20 cellular contexts compared by ENCODE assay signal in genomic region chrX:50108264-50108663, GRCh38.
A peak's percentile ranks its signal among the peaks of the same experiment; 100 is the strongest.
DNase-seq lines count a peak whose midpoint lies in the region; ATAC-seq, FAIRE-seq and TF ChIP-seq lines count a peak whose summit lies in the region.
"Had no signal": no experiment of that assay in that cellular context is flagged by ENCODE, and none has a peak within 500 bp of the region (broad histone marks: within the 10 kb centered on the region; RNA-seq: fewer than 3 reads in every experiment).

No MANE protein-coding gene starts in this region.

- H3K4me3 ChIP-seq in astrocyte (ENCODE audit: insufficient read depth, low read depth, low read length) (no peak overlapping the region), mucosa of descending colon (no peak overlapping the region), tibial artery (no peak overlapping the region)
- H3K4me3 ChIP-seq: A549, GM12878, MG63, SJSA1 had no signal

- H3K27me3 Mint-ChIP-seq in Calu3 (ENCODE audit: unreplicated experiment) (no peaks in the 10 kb centered on the region), astrocyte (ENCODE audit: low read depth, unreplicated experiment) (no peaks in the 10 kb centered on the region)

- H3K4me1 ChIP-seq in astrocyte (ENCODE audit: insufficient read depth, low read length) (no peaks in the 10 kb centered on the region), mucosa of descending colon (ENCODE audit: low read depth) (peaks cover 3% of the 10 kb centered on the region), tibial artery (no peaks in the 10 kb centered on the region)
- H3K4me1 ChIP-seq: A549, SJSA1 had no signal

- no TSS peak for BruUV-seq in Calu3 (replicated peaks; lab: Mats Ljungman, UMichigan)

- H3K27ac ChIP-seq in astrocyte (ENCODE audit: low read depth, low read length) (no peak overlapping the region), tibial artery (no peak overlapping the region)
- H3K27ac ChIP-seq: A549, SJSA1 had no signal

- no peak overlapping the region for H3K9ac ChIP-seq in astrocyte (ENCODE audit: low read length)

- no peaks in the 10 kb centered on the region for H3K9me3 ChIP-seq in astrocyte (ENCODE audit: insufficient read depth, low read depth, low read length)
- H3K9me3 ChIP-seq in mucosa of descending colon = no peaks in the 10 kb centered on the region
- no peaks in the 10 kb centered on the region for H3K9me3 ChIP-seq in tibial artery
- H3K9me3 ChIP-seq: A549, BE2C, MG63, SJSA1 had no signal

- no peaks in the 10 kb centered on the region for H3K36me3 Mint-ChIP-seq in Calu3 (ENCODE audit: insufficient read depth, unreplicated experiment)
- H3K36me3 Mint-ChIP-seq in astrocyte (ENCODE audit: low read depth, unreplicated experiment) = no peaks in the 10 kb centered on the region

- H3K79me2 ChIP-seq in astrocyte (ENCODE audit: insufficient read depth, low read length) = no peaks in the 10 kb centered on the region

- no peaks in the 10 kb centered on the region for H4K20me1 ChIP-seq in astrocyte (ENCODE audit: insufficient read depth, low read length)

- intact Hi-C loops in Calu3 (cut with micrococcal nuclease; ENCODE audit: unreplicated experiment) (loop anchor here (2.0 to 10.0 kb wide), 3 partner anchors 44 to 337 kb away; no protein-coding TSS in a partner anchor), mucosa of descending colon (cut with DNase I, micrococcal nuclease) (no loop called here), tibial artery (cut with DNase I; ENCODE audit: low total_unique reads) (no loop called here)

- CTCF ChIA-PET in Calu3 (lab: Charles Lee) = no interaction called here

- peak; percentile 50 for FAIRE-seq in astrocyte (lab: Jason Lieb, UNC)
- FAIRE-seq: GM12878 had no signal

- H3K9me3 Mint-ChIP-seq in Calu3 (ENCODE audit: low read depth, unreplicated experiment) (no peaks in the 10 kb centered on the region), astrocyte (ENCODE audit: unreplicated experiment) (peaks cover 2% of the 10 kb centered on the region)

- H3K4me1 Mint-ChIP-seq in Calu3 (ENCODE audit: low read depth, unreplicated experiment) (peaks cover 45% of the 10 kb centered on the region), astrocyte (ENCODE audit: low read depth, unreplicated experiment) (no peaks in the 10 kb centered on the region)

- ATAC-seq in mucosa of descending colon (peak; percentile 84), GM21423 (IDR thresholded peaks at IDR 0.05; ENCODE audit: unreplicated experiment) (no peak)
- ATAC-seq: A549, GM12878, Right ventricle myocardium inferior had no signal

- no peaks in the 10 kb centered on the region for H3K36me3 ChIP-seq in astrocyte (ENCODE audit: insufficient read depth, low read length)
- H3K36me3 ChIP-seq in mucosa of descending colon (ENCODE audit: low read depth) = no peaks in the 10 kb centered on the region
- H3K36me3 ChIP-seq in tibial artery = no peaks in the 10 kb centered on the region
- H3K36me3 ChIP-seq: BE2C, MG63, SJSA1 had no signal

- no peak overlapping the region for H2AFZ ChIP-seq in astrocyte (ENCODE audit: low read depth, low read length)

- TF ChIP-seq CTCF in Calu3 (IDR thresholded peaks at IDR 0.05; ENCODE audit: unreplicated experiment) = no peak
- TF ChIP-seq CTCF in astrocyte (IDR thresholded peaks at IDR 0.05; ENCODE audit: insufficient read depth, low read depth, low read length) = no peak
- no peak for TF ChIP-seq CTCF in mucosa of descending colon (IDR thresholded peaks at IDR 0.05)
- no peak for TF ChIP-seq CTCF in tibial artery (IDR thresholded peaks at IDR 0.05)

- DNase-seq in Calu3 = peak; percentile 8
- peak; percentile 9 for DNase-seq in HT-29 (ENCODE audit: low spot score)
- no peak for DNase-seq in astrocyte (ENCODE audit: low read depth)
- DNase-seq in mucosa of descending colon = no peak
- DNase-seq in tibial artery = no peak
- no peak for DNase-seq in NCI-H1048 (lab: John Stamatoyannopoulos, UW)
- DNase-seq: BE2C, DMS 273 treated with DMSO at 0.1 percent for 48 hours, DMS79 treated with DMSO at 0.1 percent for 48 hours, GOT3, Kasumi-1, MG63, NCI-H1417 treated with DMSO at 0.1 percent for 48 hours, NCI-H187, NCI-H510A had no signal

- no peak overlapping the region for H3K4me2 ChIP-seq in astrocyte (ENCODE audit: low read length)
- H3K4me2 ChIP-seq: A549 had no signal

- H3K27me3 ChIP-seq in astrocyte (ENCODE audit: insufficient read depth, low read length) (no peaks in the 10 kb centered on the region), tibial artery (no peaks in the 10 kb centered on the region)
- H3K27me3 ChIP-seq: BE2C, MG63, SJSA1 had no signal

- H3K27ac Mint-ChIP-seq in Calu3 (ENCODE audit: unreplicated experiment) (peak overlapping the region; percentile 41), astrocyte (ENCODE audit: unreplicated experiment) (no peak overlapping the region)

- H3K4me3 Mint-ChIP-seq in Calu3 (ENCODE audit: low read depth, unreplicated experiment) = no peak overlapping the region
- no peak overlapping the region for H3K4me3 Mint-ChIP-seq in astrocyte (ENCODE audit: unreplicated experiment)

Comparison
In these comparisons a context has a peak if more than half of its experiments do, and no peak if none do; other contexts are left out.
1. DNase-seq: peak in Calu3 (single experiment) and HT-29 (single experiment); none in astrocyte (single experiment), mucosa of descending colon (0 of 3), tibial artery (0 of 2) and NCI-H1048 (single experiment).